Comparison of ENCODE assay signal across 1 cellular context in the genomic region with DNA sequence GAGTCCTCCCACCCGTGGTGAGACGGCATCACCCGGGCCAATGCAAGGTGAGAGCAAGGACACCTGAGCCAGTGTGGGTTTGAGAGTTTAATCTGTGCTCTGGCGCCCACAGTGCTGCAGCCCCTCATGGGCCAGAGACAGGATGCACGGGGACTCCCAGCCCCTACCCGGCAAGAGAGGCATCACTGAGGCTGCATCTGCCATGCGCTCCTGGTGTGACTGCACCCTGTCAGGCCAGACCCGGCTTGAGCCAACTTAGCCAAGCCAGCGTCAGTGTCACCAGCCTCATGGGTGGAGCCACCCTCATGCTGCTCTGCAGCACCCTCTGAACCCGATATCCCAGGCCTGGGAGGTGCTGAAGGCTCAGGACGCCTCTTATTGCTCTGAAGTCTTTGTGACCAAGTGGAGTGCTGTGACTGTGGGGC.
TF ChIP-seq lines count a peak whose summit lies in the region.

No MANE protein-coding gene starts in this region.

TF ChIP-seq in K562, 482 proteins besides CTCF, POLR2A, EP300 and RAD21:
- 0 out of 2 replicates have a peak, but pooled peaks have one; percentile 23 for TF ChIP-seq TFAP4 (CRISPR knock-in tag; IDR thresholded peaks at IDR 0.05; ENCODE audit: borderline replicate concordance)
- TF ChIP-seq CC2D1A (IDR thresholded peaks at IDR 0.05), result no peak
- no peak for TF ChIP-seq ZNF551 (CRISPR knock-in tag; IDR thresholded peaks at IDR 0.05)
- TF ChIP-seq ZFX (CRISPR knock-in tag; IDR thresholded peaks at IDR 0.05), result 0 out of 2 replicates have a peak, but pooled peaks have one; percentile 2
- TF ChIP-seq CBX1 (IDR thresholded peaks at IDR 0.05; ENCODE audit: low read depth), result 0 out of 2 replicates have a peak, but pooled peaks have one; percentile 19
- no peak for TF ChIP-seq NR2C1 (IDR thresholded peaks at IDR 0.05)
- TF ChIP-seq NR2C1 (tag; IDR thresholded peaks at IDR 0.05), result no peak
- TF ChIP-seq MXI1 (IDR thresholded peaks at IDR 0.05; ENCODE audit: low read depth, low read length), result no peak
- no peak for TF ChIP-seq ZNF146 (CRISPR knock-in tag; IDR thresholded peaks at IDR 0.05; ENCODE audit: unreplicated experiment)
- TF ChIP-seq ZNF511 (CRISPR knock-in tag; IDR thresholded peaks at IDR 0.05), result 0 out of 2 replicates have a peak, but pooled peaks have one; percentile 31
- TF ChIP-seq CHCHD3 (CRISPR knock-in tag; IDR thresholded peaks at IDR 0.05), result no peak
- no peak for TF ChIP-seq DACH1 (IDR thresholded peaks at IDR 0.05; ENCODE audit: partially characterized antibody)
- no peak for TF ChIP-seq PREB (CRISPR knock-in tag; IDR thresholded peaks at IDR 0.05)
- peak; percentile 57 for TF ChIP-seq SUPT5H (IDR thresholded peaks at IDR 0.05)
- no peak for TF ChIP-seq MED1 (CRISPR knock-in tag; IDR thresholded peaks at IDR 0.05; ENCODE audit: borderline replicate concordance)
- peak; percentile 34 for TF ChIP-seq POLR2B (IDR thresholded peaks at IDR 0.05; ENCODE audit: low read depth, partially characterized antibody)
- TF ChIP-seq DNMT1 (IDR thresholded peaks at IDR 0.05), result no peak
- no peak for TF ChIP-seq HOXB6 (CRISPR knock-in tag; IDR thresholded peaks at IDR 0.05; ENCODE audit: borderline replicate concordance)
- TF ChIP-seq KLF13 (tag; IDR thresholded peaks at IDR 0.05; ENCODE audit: borderline replicate concordance, low read depth), result no peak
- TF ChIP-seq SNRNP70 (optimal IDR thresholded peaks at IDR 0.05; ENCODE audit: low read depth, low read length), result peak; percentile 20
- no peak for TF ChIP-seq CEBPG (CRISPR knock-in tag; IDR thresholded peaks at IDR 0.05)
- no peak for TF ChIP-seq CEBPG (tag; conservative IDR thresholded peaks at IDR 0.05 in 1 of 2, IDR thresholded peaks at IDR 0.05 in 1 of 2)
- no peak for TF ChIP-seq PRDM10 (IDR thresholded peaks at IDR 0.05; ENCODE audit: partially characterized antibody)
- no peak for TF ChIP-seq TCF15 (CRISPR knock-in tag; IDR thresholded peaks at IDR 0.05)
- TF ChIP-seq ZBTB17 (CRISPR knock-in tag; IDR thresholded peaks at IDR 0.05), result no peak
- TF ChIP-seq, protein P1, sequence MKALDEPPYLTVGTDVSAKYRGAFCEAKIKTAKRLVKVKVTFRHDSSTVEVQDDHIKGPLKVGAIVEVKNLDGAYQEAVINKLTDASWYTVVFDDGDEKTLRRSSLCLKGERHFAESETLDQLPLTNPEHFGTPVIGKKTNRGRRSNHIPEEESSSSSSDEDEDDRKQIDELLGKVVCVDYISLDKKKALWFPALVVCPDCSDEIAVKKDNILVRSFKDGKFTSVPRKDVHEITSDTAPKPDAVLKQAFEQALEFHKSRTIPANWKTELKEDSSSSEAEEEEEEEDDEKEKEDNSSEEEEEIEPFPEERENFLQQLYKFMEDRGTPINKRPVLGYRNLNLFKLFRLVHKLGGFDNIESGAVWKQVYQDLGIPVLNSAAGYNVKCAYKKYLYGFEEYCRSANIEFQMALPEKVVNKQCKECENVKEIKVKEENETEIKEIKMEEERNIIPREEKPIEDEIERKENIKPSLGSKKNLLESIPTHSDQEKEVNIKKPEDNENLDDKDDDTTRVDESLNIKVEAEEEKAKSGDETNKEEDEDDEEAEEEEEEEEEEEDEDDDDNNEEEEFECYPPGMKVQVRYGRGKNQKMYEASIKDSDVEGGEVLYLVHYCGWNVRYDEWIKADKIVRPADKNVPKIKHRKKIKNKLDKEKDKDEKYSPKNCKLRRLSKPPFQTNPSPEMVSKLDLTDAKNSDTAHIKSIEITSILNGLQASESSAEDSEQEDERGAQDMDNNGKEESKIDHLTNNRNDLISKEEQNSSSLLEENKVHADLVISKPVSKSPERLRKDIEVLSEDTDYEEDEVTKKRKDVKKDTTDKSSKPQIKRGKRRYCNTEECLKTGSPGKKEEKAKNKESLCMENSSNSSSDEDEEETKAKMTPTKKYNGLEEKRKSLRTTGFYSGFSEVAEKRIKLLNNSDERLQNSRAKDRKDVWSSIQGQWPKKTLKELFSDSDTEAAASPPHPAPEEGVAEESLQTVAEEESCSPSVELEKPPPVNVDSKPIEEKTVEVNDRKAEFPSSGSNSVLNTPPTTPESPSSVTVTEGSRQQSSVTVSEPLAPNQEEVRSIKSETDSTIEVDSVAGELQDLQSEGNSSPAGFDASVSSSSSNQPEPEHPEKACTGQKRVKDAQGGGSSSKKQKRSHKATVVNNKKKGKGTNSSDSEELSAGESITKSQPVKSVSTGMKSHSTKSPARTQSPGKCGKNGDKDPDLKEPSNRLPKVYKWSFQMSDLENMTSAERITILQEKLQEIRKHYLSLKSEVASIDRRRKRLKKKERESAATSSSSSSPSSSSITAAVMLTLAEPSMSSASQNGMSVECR (CRISPR knock-in tag; IDR thresholded peaks at IDR 0.05), result no peak
- no peak for TF ChIP-seq POLR2AphosphoS5 (IDR thresholded peaks at IDR 0.05; ENCODE audit: control insufficient read depth, insufficient read depth, low read depth, low read length)
- TF ChIP-seq PPARD (CRISPR knock-in tag; IDR thresholded peaks at IDR 0.05), result no peak
- no peak for TF ChIP-seq TEAD2 (tag; IDR thresholded peaks at IDR 0.05)
- no peak for TF ChIP-seq ZBTB7A (IDR thresholded peaks at IDR 0.05; ENCODE audit: borderline replicate concordance, control insufficient read depth, low read depth, low read length)
- no peak for TF ChIP-seq PHB2 (IDR thresholded peaks at IDR 0.05; ENCODE audit: low read depth)
- no peak for TF ChIP-seq PHB (CRISPR knock-in tag; IDR thresholded peaks at IDR 0.05)
- TF ChIP-seq ZFP1 (CRISPR knock-in tag; IDR thresholded peaks at IDR 0.05), result no peak
- no peak for TF ChIP-seq MYNN (IDR thresholded peaks at IDR 0.05)
- TF ChIP-seq MYNN (CRISPR knock-in tag; IDR thresholded peaks at IDR 0.05), result no peak
- no peak for TF ChIP-seq ZNF121 (CRISPR knock-in tag; conservative IDR thresholded peaks at IDR 0.05)
- TF ChIP-seq SIN3B (IDR thresholded peaks at IDR 0.05; ENCODE audit: low read depth), result no peak
- TF ChIP-seq GABPB1 (CRISPR knock-in tag; IDR thresholded peaks at IDR 0.05), result no peak
- peak; percentile 70 for TF ChIP-seq POLR2G (IDR thresholded peaks at IDR 0.05; ENCODE audit: low read depth, low read length)
- no peak for TF ChIP-seq DEAF1 (CRISPR knock-in tag; IDR thresholded peaks at IDR 0.05)
- TF ChIP-seq DDX20 (tag; IDR thresholded peaks at IDR 0.05; ENCODE audit: low read depth), result no peak
- no peak for TF ChIP-seq CREM (IDR thresholded peaks at IDR 0.05; ENCODE audit: low read depth)
- no peak for TF ChIP-seq ZNF41 (CRISPR knock-in tag; conservative IDR thresholded peaks at IDR 0.05)
- no peak for TF ChIP-seq ZNF224 (CRISPR knock-in tag; IDR thresholded peaks at IDR 0.05)
